17 cellular contexts compared by ENCODE assay signal in the genomic region with DNA sequence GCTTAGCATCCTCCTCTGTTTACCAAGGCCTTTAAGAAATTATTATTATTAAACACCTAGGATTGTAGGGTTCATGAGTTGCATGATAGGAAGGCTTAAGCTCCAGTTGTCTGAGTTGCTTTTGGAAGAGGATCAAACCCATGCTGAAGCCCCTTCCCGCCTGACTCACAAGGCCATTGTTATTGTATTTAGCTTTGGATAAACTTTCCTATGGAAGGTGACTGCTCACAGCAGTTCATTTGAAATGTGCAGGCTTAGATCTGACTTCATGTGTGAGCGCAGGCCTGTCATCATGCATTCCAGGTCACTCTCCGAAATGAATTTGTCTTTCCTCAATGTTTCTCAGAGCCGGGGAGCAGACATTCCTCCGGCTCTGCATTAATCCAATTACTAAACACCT.
A peak's percentile ranks its signal among the peaks of the same experiment; 100 is the strongest.
DNase-seq lines count a peak whose midpoint lies in the region; ATAC-seq, FAIRE-seq and TF ChIP-seq lines count a peak whose summit lies in the region.
"Had no signal": no experiment of that assay in that cellular context is flagged by ENCODE, and none has a peak within 500 bp of the region (broad histone marks: within the 10 kb centered on the region; RNA-seq: fewer than 3 reads in every experiment).

No MANE protein-coding gene starts in this region.

- H3K27ac Mint-ChIP-seq in astrocyte (ENCODE audit: unreplicated experiment) (no peak overlapping the region), T-helper 17 cell (no peak overlapping the region)
- H3K27ac Mint-ChIP-seq: CD4-positive, alpha-beta T cell had no signal

- H3K27me3 Mint-ChIP-seq in astrocyte (ENCODE audit: low read depth, unreplicated experiment) (peaks cover 11% of the 10 kb centered on the region), T-helper 17 cell (no peaks in the 10 kb centered on the region)
- H3K27me3 Mint-ChIP-seq: CD4-positive, alpha-beta T cell had no signal

- H3K9me3 ChIP-seq in astrocyte (ENCODE audit: insufficient read depth, low read depth, low read length) = no peaks in the 10 kb centered on the region
- no peaks in the 10 kb centered on the region for H3K9me3 ChIP-seq in T-helper 17 cell (ENCODE audit: control insufficient read depth, low read length, poor library complexity, severe bottlenecking)

- H3K36me3 Mint-ChIP-seq in astrocyte (ENCODE audit: low read depth, unreplicated experiment) = no peaks in the 10 kb centered on the region
- H3K36me3 Mint-ChIP-seq in T-helper 17 cell (ENCODE audit: low read depth) = no peaks in the 10 kb centered on the region

- peak overlapping the region; percentile 54 for H3K4me2 ChIP-seq in astrocyte (ENCODE audit: low read length)

- H3K79me2 ChIP-seq in astrocyte (ENCODE audit: insufficient read depth, low read length) = no peaks in the 10 kb centered on the region

- peaks cover 3% of the 10 kb centered on the region for H3K9me3 Mint-ChIP-seq in astrocyte (ENCODE audit: unreplicated experiment)
- H3K9me3 Mint-ChIP-seq: CD4-positive, alpha-beta T cell; H9 had no signal

- no peak for ATAC-seq in T-helper 17 cell
- ATAC-seq: GM12878 had no signal

- peaks cover 18% of the 10 kb centered on the region for H3K4me1 ChIP-seq in astrocyte (ENCODE audit: insufficient read depth, low read length)

- no peaks in the 10 kb centered on the region for H3K36me3 ChIP-seq in astrocyte (ENCODE audit: insufficient read depth, low read length)
- H3K36me3 ChIP-seq in brain microvascular endothelial cell (replicated peaks) = no peaks in the 10 kb centered on the region

- H4K20me1 ChIP-seq in astrocyte (ENCODE audit: insufficient read depth, low read length) = no peaks in the 10 kb centered on the region

- no peak overlapping the region for H2AFZ ChIP-seq in astrocyte (ENCODE audit: low read depth, low read length)

- H3K27me3 ChIP-seq in astrocyte (ENCODE audit: insufficient read depth, low read length) (peaks cover 2% of the 10 kb centered on the region), brain microvascular endothelial cell (replicated peaks) (no peaks in the 10 kb centered on the region)

- DNase-seq in astrocyte (ENCODE audit: low read depth) (peak; percentile 66), brain microvascular endothelial cell (peak; percentile 32), iris pigment epithelial cell (ENCODE audit: low read depth) (peak; percentile 35), T-helper 17 cell (no peak), G401 (ENCODE audit: low spot score) (no peak), NCI-H1105 treated with DMSO at 0.1 percent for 48 hours (lab: John Stamatoyannopoulos, UW) (no peak), HPDE6-E6E7 (ENCODE audit: extremely low spot score) (no peak)
- DNase-seq: ACHN; AML-193; CD4-positive, alpha-beta T cell; DMS153; DMS79; H9 had no signal

- H3K4me3 Mint-ChIP-seq in astrocyte (ENCODE audit: unreplicated experiment) (no peak overlapping the region), T-helper 17 cell (no peak overlapping the region)
- H3K4me3 Mint-ChIP-seq: CD4-positive, alpha-beta T cell; H9 had no signal

- no peak for TF ChIP-seq CTCF in astrocyte (IDR thresholded peaks at IDR 0.05; ENCODE audit: insufficient read depth, low read depth, low read length)
- no peak for TF ChIP-seq CTCF in brain microvascular endothelial cell (IDR thresholded peaks at IDR 0.05; ENCODE audit: low read depth, low read length, missing control alignments)

- H3K4me1 Mint-ChIP-seq in astrocyte (ENCODE audit: low read depth, unreplicated experiment) (no peaks in the 10 kb centered on the region), T-helper 17 cell (no peaks in the 10 kb centered on the region)

- in situ Hi-C loops in brain microvascular endothelial cell (cut with HindIII; ENCODE audit: low pct_ligation_motif_present, low sequenced_read_pairs) = no loop called here
- in situ Hi-C loops in G401 (cut with HindIII; ENCODE audit: low sequenced_read_pairs) = no loop called here

- H3K4me3 ChIP-seq in astrocyte (ENCODE audit: insufficient read depth, low read depth, low read length) (no peak overlapping the region), brain microvascular endothelial cell (ENCODE audit: low read depth, low read length) (no peak overlapping the region)
- H3K4me3 ChIP-seq: GM12878 had no signal

- FAIRE-seq in astrocyte (lab: Jason Lieb, UNC) = no peak
- FAIRE-seq: A204.1, GM12878, H1 had no signal

- H3K27ac ChIP-seq in astrocyte (ENCODE audit: low read depth, low read length) (no peak overlapping the region), brain microvascular endothelial cell (no peak overlapping the region)
- H3K27ac ChIP-seq: C4-2B had no signal

- H3K9ac ChIP-seq in astrocyte (ENCODE audit: low read length) = no peak overlapping the region

Comparison
In these comparisons a context has a peak if more than half of its experiments do, and no peak if none do; other contexts are left out.
1. DNase-seq: peak in astrocyte (single experiment), brain microvascular endothelial cell (single experiment) and iris pigment epithelial cell (single experiment); none in T-helper 17 cell (0 of 3), G401 (single experiment), NCI-H1105 treated with DMSO at 0.1 percent for 48 hours (single experiment) and HPDE6-E6E7 (single experiment).